8 cellular contexts compared by ENCODE assay signal in genomic region chr7:73204898-73205297, GRCh38.
DNase-seq lines count a peak whose midpoint lies in the region; TF ChIP-seq lines count a peak whose summit lies in the region.
"Not testable (repeated sequence)": the region's sequence is repeated elsewhere in the genome, so short reads cannot be mapped to it uniquely, and the experiment has no call there.

No MANE protein-coding gene starts in this region.

- not testable (repeated sequence) for H2AFZ ChIP-seq in smooth muscle cell (ENCODE audit: low read depth)

- not testable (repeated sequence) for H3K9me3 ChIP-seq in neutrophil; smooth muscle cell (replicated peaks; ENCODE audit: low read depth)

- DNase-seq in EH (ENCODE audit: low read depth) (peak; percentile 76), HS-5 (ENCODE audit: low read depth) (peak; percentile 45), RPMI7951 (ENCODE audit: low read depth) (peak; percentile 50), astrocyte of the cerebellum (ENCODE audit: low read depth) (peak; percentile 42), dedifferentiated amniotic fluid mesenchymal stem cell (ENCODE audit: extremely low spot score) (peak; percentile 15), glomerular visceral epithelial cell (ENCODE audit: extremely low spot score) (peak; percentile 47)
- DNase-seq in smooth muscle cell (lab: John Stamatoyannopoulos, UW; ENCODE audit: unreplicated experiment): not testable (repeated sequence)

- not testable (repeated sequence) for H3K9ac ChIP-seq in smooth muscle cell (ENCODE audit: low read depth)

- TF ChIP-seq CTCF in astrocyte of the cerebellum (IDR thresholded peaks at IDR 0.05; ENCODE audit: low read depth, low read length, missing control alignments); neutrophil (IDR thresholded peaks at IDR 0.05); smooth muscle cell (IDR thresholded peaks at IDR 0.05; ENCODE audit: borderline replicate concordance, insufficient read depth, poor library complexity, severe bottlenecking): not testable (repeated sequence)

- in situ Hi-C loops in astrocyte of the cerebellum (cut with HindIII; ENCODE audit: low sequenced_read_pairs): not testable (repeated sequence)

- H3K4me2 ChIP-seq in smooth muscle cell: not testable (repeated sequence)

- H3K27ac ChIP-seq in neutrophil (peak overlapping the region; percentile 72), smooth muscle cell (ENCODE audit: low read depth) (peak overlapping the region; percentile 59)

- H3K79me2 ChIP-seq in smooth muscle cell (ENCODE audit: low read depth): not testable (repeated sequence)

- H3K4me3 ChIP-seq in astrocyte of the cerebellum (ENCODE audit: low read depth, low read length); neutrophil (ENCODE audit: low read depth in 1 of 2, low read length in 1 of 2); smooth muscle cell: not testable (repeated sequence)

- WGBS in smooth muscle cell (ENCODE audit: low lambda C conversion rate): 46% methylated on average over 5 of the region's 5 CpGs

- H3F3A ChIP-seq in smooth muscle cell (ENCODE audit: low read depth): not testable (repeated sequence)

- not testable (repeated sequence) for H3K4me1 ChIP-seq in neutrophil (ENCODE audit: control insufficient read depth in 1 of 2, insufficient read depth in 1 of 2, low read depth in 1 of 2, low read length in 1 of 2); smooth muscle cell (ENCODE audit: low read depth)

- not testable (repeated sequence) for H3K27me3 ChIP-seq in neutrophil; smooth muscle cell (ENCODE audit: low read depth)

- not testable (repeated sequence) for H4K20me1 ChIP-seq in smooth muscle cell (ENCODE audit: low read depth)

- not testable (repeated sequence) for H3K36me3 ChIP-seq in neutrophil; smooth muscle cell (ENCODE audit: low read depth)
